10 cellular contexts compared by ENCODE assay signal in genomic region chr9:131697908-131698714, GRCh38. TPM values are rescaled to one million over a fixed set of nuclear protein-coding genes. Genes with fewer than 3 reads are reported as not detected.
DNase-seq lines count a peak whose midpoint lies in the region; ATAC-seq, FAIRE-seq and TF ChIP-seq lines count a peak whose summit lies in the region.
"Had no signal": no experiment of that assay in that cellular context is flagged by ENCODE, and none has a peak within 500 bp of the region (broad histone marks: within the 10 kb centered on the region; RNA-seq: fewer than 3 reads in every experiment).

No MANE protein-coding gene starts in this region.

- H3K4me2 ChIP-seq in DOHH2 (ENCODE audit: low read length) (peak overlapping the region; percentile 35), parathyroid adenoma (ENCODE audit: low read length) (peak overlapping the region; percentile 23)

- no peak for TF ChIP-seq CTCF in DOHH2 (IDR thresholded peaks at IDR 0.05; ENCODE audit: low read depth, low read length, poor library complexity, severe bottlenecking)
- no peak for TF ChIP-seq CTCF in gastroesophageal sphincter (IDR thresholded peaks at IDR 0.05)
- TF ChIP-seq CTCF in parathyroid adenoma (IDR thresholded peaks at IDR 0.05) = no peak
- TF ChIP-seq CTCF in BE2C (IDR thresholded peaks at IDR 0.05; ENCODE audit: low read depth, low read length) = no peak

- no peaks in the 10 kb centered on the region for H3F3A ChIP-seq in DOHH2 (ENCODE audit: control insufficient read depth, insufficient read depth)

- no peak for FAIRE-seq in frontal cortex (lab: Jason Lieb, UNC)

- no peaks in the 10 kb centered on the region for H3K9me2 ChIP-seq in DOHH2 (replicated peaks; ENCODE audit: control insufficient read depth, low read length)

- H4K20me1 ChIP-seq in DOHH2 (ENCODE audit: control insufficient read depth, insufficient read depth, low read depth, low read length) = peaks cover 20% of the 10 kb centered on the region

- H3K27ac ChIP-seq in DOHH2 (ENCODE audit: low read depth, low read length) = peak overlapping the region; percentile 40
- peak overlapping the region in 3 of 4 donors; percentile 39 to 49 (median 47) for H3K27ac ChIP-seq in gastroesophageal sphincter
- peak overlapping the region; percentile 73 for H3K27ac ChIP-seq in parathyroid adenoma
- H3K27ac ChIP-seq: GM23248 had no signal

- peak; percentile 52 for ATAC-seq in gastroesophageal sphincter

- TF ChIP-seq EP300 in gastroesophageal sphincter (IDR thresholded peaks at IDR 0.05) = no peak

- no peak overlapping the region for H3K9ac ChIP-seq in parathyroid adenoma
- H3K9ac ChIP-seq: GM23248 had no signal

- peaks cover 88% of the 10 kb centered on the region for H3K4me1 ChIP-seq in DOHH2 (ENCODE audit: control insufficient read depth, low read length)
- peaks cover 0 to 88% (median 10%) of the 10 kb centered on the region in 3 donors for H3K4me1 ChIP-seq in gastroesophageal sphincter
- H3K4me1 ChIP-seq in parathyroid adenoma = peaks cover 20% of the 10 kb centered on the region
- H3K4me1 ChIP-seq in BE2C = peaks cover 3% of the 10 kb centered on the region; the same call in 1 of the 2 replicates

- H3K9me3 ChIP-seq in DOHH2 (ENCODE audit: control insufficient read depth, insufficient read depth, low read length) (no peaks in the 10 kb centered on the region), gastroesophageal sphincter (no peaks in the 10 kb centered on the region), parathyroid adenoma (ENCODE audit: control insufficient read depth, low read length) (no peaks in the 10 kb centered on the region), BE2C (no peaks in the 10 kb centered on the region)

- H3K36me3 ChIP-seq in DOHH2 (ENCODE audit: control insufficient read depth, low read length) (peaks cover 5% of the 10 kb centered on the region), gastroesophageal sphincter (no peaks in the 10 kb centered on the region), parathyroid adenoma (ENCODE audit: control insufficient read depth, insufficient read depth, low read length) (no peaks in the 10 kb centered on the region), BE2C (no peaks in the 10 kb centered on the region)

- H3K27me3 ChIP-seq in DOHH2 (ENCODE audit: control insufficient read depth, low read length) (no peaks in the 10 kb centered on the region), gastroesophageal sphincter (no peaks in the 10 kb centered on the region), parathyroid adenoma (ENCODE audit: control insufficient read depth, insufficient read depth, low read length) (no peaks in the 10 kb centered on the region), BE2C (no peaks in the 10 kb centered on the region)

- H3K4me3 ChIP-seq in DOHH2 (ENCODE audit: low read length) (no peak overlapping the region), gastroesophageal sphincter (no peak overlapping the region), parathyroid adenoma (ENCODE audit: low read depth, low read length) (no peak overlapping the region), BE2C (ENCODE audit: low read depth, low read length) (no peak overlapping the region)
- H3K4me3 ChIP-seq: GM23248 had no signal

- DNase-seq in OCI-M1 (lab: John Stamatoyannopoulos, UW) (peak; percentile 80), BE2C (no peak), frontal cortex (ENCODE audit: low spot score in 2 of 2) (no peak), NCI-H526 (lab: John Stamatoyannopoulos, UW) (no peak)
- DNase-seq in activated CD4-positive, CD25-positive, alpha-beta regulatory T cell (lab: John Stamatoyannopoulos, UW) = no peak
- DNase-seq: GM23248, Karpas-422 had no signal

- 55 to 100% methylated on average over 1 to 3 of the region's 6 CpGs for WGBS in gastroesophageal sphincter (ENCODE audit: low coverage in 1 of 2), 2 donors

- H2AFZ ChIP-seq in parathyroid adenoma = no peak overlapping the region
- H2AFZ ChIP-seq: GM23248 had no signal

- H3K79me2 ChIP-seq in DOHH2 (ENCODE audit: control insufficient read depth, low read length) = peaks cover 97% of the 10 kb centered on the region
- peaks cover 8% of the 10 kb centered on the region for H3K79me2 ChIP-seq in parathyroid adenoma

- no peak for TF ChIP-seq POLR2A in gastroesophageal sphincter (IDR thresholded peaks at IDR 0.05)

RNA-seq across cellular contexts. Expression of gene RAPGEF1, which starts 41.8 kb away (rescaled TPM):
- total RNA-seq in gastroesophageal sphincter = 100 to 1,000 TPM in 1 of 4 donors, 10 to 100 TPM in 3; 47.5 to 162 (median 77.6) TPM
- 42.8 TPM for polyA plus RNA-seq in BE2C (2012; ENCODE audit: insufficient read depth, insufficient read length, low read depth)
- 28.1 TPM for total RNA-seq in frontal cortex
